Comparison of ENCODE assay signal across 14 cellular contexts in genomic region chr7:83105948-83106347, GRCh38.
"Had no signal": no experiment of that assay in that cellular context is flagged by ENCODE, and none has a peak within 500 bp of the region (broad histone marks: within the 10 kb centered on the region; RNA-seq: fewer than 3 reads in every experiment).

No MANE protein-coding gene starts in this region.

- H3K27ac Mint-ChIP-seq: activated T-cell treated with anti-CD3 and anti-CD28 coated beads, Interleukin-2, amount 50 U/mL, for 72 hours; stimulated activated naive CD8-positive, alpha-beta T cell treated with anti-CD3 and anti-CD28 coated beads, Interleukin-15, amount 100 ng/mL, for 72 hours had no signal

- H3K79me2 ChIP-seq: parathyroid adenoma had no signal

- H2AFZ ChIP-seq: parathyroid adenoma had no signal

- H3K27me3 Mint-ChIP-seq: stimulated activated naive CD8-positive, alpha-beta T cell treated with anti-CD3 and anti-CD28 coated beads, Interleukin-15, amount 100 ng/mL, for 72 hours had no signal

- H3K36me3 ChIP-seq: breast epithelium, left ventricle myocardium inferior had no signal

- H3K4me1 Mint-ChIP-seq: stimulated activated naive CD8-positive, alpha-beta T cell treated with anti-CD3 and anti-CD28 coated beads, Interleukin-15, amount 100 ng/mL, for 72 hours had no signal

- H3K9me3 ChIP-seq: breast epithelium, left ventricle myocardium inferior, testis had no signal

- H3K9ac ChIP-seq: parathyroid adenoma had no signal

- H3K4me1 ChIP-seq: breast epithelium, left ventricle myocardium inferior, parathyroid adenoma, testis had no signal

- H3K27me3 ChIP-seq: breast epithelium, testis had no signal

- H3K4me3 Mint-ChIP-seq: activated T-cell treated with anti-CD3 and anti-CD28 coated beads, Interleukin-2, amount 50 U/mL, for 72 hours; neural crest cell; stimulated activated naive CD8-positive, alpha-beta T cell treated with anti-CD3 and anti-CD28 coated beads, Interleukin-15, amount 100 ng/mL, for 72 hours had no signal

- H3K27ac ChIP-seq: breast epithelium, left ventricle myocardium inferior, parathyroid adenoma, testis had no signal

- H3K4me3 ChIP-seq: breast epithelium, left ventricle myocardium inferior, testis had no signal

- H3K9me3 Mint-ChIP-seq: neural crest cell; stimulated activated naive CD8-positive, alpha-beta T cell treated with anti-CD3 and anti-CD28 coated beads, Interleukin-15, amount 100 ng/mL, for 72 hours had no signal

- DNase-seq: activated CD4-positive, alpha-beta T cell treated with anti-CD3 and anti-CD28 coated beads, Interleukin-2, amount 50 U/mL, for 48 hours; activated CD4-positive, CD25-positive, alpha-beta regulatory T cell treated with anti-CD3 and anti-CD28 coated beads, Interleukin-2, amount 50 U/mL, for 72 hours; activated gamma-delta T cell treated with Interleukin-2 at 50 U/mL for 16 hours; activated T-cell treated with anti-CD3 and anti-CD28 coated beads, Interleukin-2, amount 50 U/mL, for 72 hours; aorta; left ventricle myocardium inferior; stimulated activated CD4-positive, alpha-beta T cell treated with anti-CD3 and anti-CD28 coated beads, Interleukin-15, amount 100 ng/mL, for 24 hours; stimulated activated CD4-positive, alpha-beta T cell treated with anti-CD3 and anti-CD28 coated beads, Interleukin-4, amount 100 ng/mL, for 24 hours; stimulated activated naive CD8-positive, alpha-beta T cell treated with anti-CD3 and anti-CD28 coated beads, Interleukin-15, amount 100 ng/mL, for 72 hours; testis had no signal

- ATAC-seq: activated T-cell treated with anti-CD3 and anti-CD28 coated beads, Interleukin-2, amount 50 U/mL, for 72 hours; esophagus mucosa; stimulated activated naive CD8-positive, alpha-beta T cell treated with anti-CD3 and anti-CD28 coated beads, Interleukin-15, amount 100 ng/mL, for 72 hours had no signal
